Comparison of ENCODE assay signal across 8 cellular contexts in the genomic region with DNA sequence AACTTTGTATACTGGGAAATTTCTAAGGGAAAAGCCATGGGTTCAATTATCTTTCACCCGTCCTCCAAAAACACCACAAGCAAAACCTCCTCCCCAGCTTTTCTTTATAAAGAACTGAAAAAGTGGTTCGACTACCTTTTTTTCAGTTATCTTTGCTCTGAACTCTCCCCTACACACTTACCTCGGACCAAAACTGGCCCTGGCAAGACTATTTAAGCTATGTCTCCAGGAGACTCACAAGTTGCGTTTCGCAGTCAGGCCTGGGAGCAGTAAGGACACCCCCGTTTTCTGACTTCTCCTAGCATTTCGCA. TPM values are rescaled to one million over a fixed set of nuclear protein-coding genes. Genes with fewer than 3 reads are reported as not detected.
A peak's percentile ranks its signal among the peaks of the same experiment; 100 is the strongest.
DNase-seq lines count a peak whose midpoint lies in the region; ATAC-seq and TF ChIP-seq lines count a peak whose summit lies in the region.

No MANE protein-coding gene starts in this region.

- peaks cover 2% of the 10 kb centered on the region for H3K36me3 Mint-ChIP-seq in osteocyte (ENCODE audit: unreplicated experiment)

- H3K4me1 Mint-ChIP-seq in osteocyte (ENCODE audit: unreplicated experiment): peaks cover 42% of the 10 kb centered on the region

- H3K9me3 ChIP-seq in endocrine pancreas (ENCODE audit: control insufficient read depth, low read length): no peaks in the 10 kb centered on the region

- H3K36me3 ChIP-seq in endocrine pancreas (ENCODE audit: control insufficient read depth, insufficient read depth, low read length): no peaks in the 10 kb centered on the region

- H3K4me3 Mint-ChIP-seq in osteocyte (ENCODE audit: unreplicated experiment): peak overlapping the region; percentile 99

- DNase-seq in NB4 (ENCODE audit: low read depth): no peak
- DNase-seq in osteocyte (ENCODE audit: extremely low spot score, unreplicated experiment): no peak
- DNase-seq in HEK293T (ENCODE audit: extremely low spot score): no peak
- no peak for DNase-seq in NCI-H510A treated with DMSO at 0.1 percent for 48 hours (lab: John Stamatoyannopoulos, UW)

- no peaks in the 10 kb centered on the region for H3K27me3 Mint-ChIP-seq in osteocyte (ENCODE audit: unreplicated experiment)

- H3K27me3 ChIP-seq in endocrine pancreas (ENCODE audit: control insufficient read depth, insufficient read depth, low read length): no peaks in the 10 kb centered on the region

- H3K27ac Mint-ChIP-seq in osteocyte (ENCODE audit: unreplicated experiment): peak overlapping the region; percentile 98

- no peak for TF ChIP-seq CTCF in NB4 (IDR thresholded peaks at IDR 0.05; ENCODE audit: low read depth, low read length)
- no peak for TF ChIP-seq CTCF in osteocyte (IDR thresholded peaks at IDR 0.05)

- ATAC-seq in GM19324 (IDR thresholded peaks at IDR 0.05; ENCODE audit: low FRiP score, unreplicated experiment) (peak; percentile 12), GM21717 (IDR thresholded peaks at IDR 0.05; ENCODE audit: unreplicated experiment) (no peak), GM18502 (IDR thresholded peaks at IDR 0.05; ENCODE audit: poor library complexity, unreplicated experiment) (no peak)

- peak overlapping the region; percentile 94 for H3K9ac ChIP-seq in endocrine pancreas (ENCODE audit: control insufficient read depth, insufficient read depth, low read length)

- POLR2A ChIA-PET in HEK293T (lab: Yijun Ruan, JAX): no interaction called here

- peaks cover 25% of the 10 kb centered on the region for H3K4me1 ChIP-seq in endocrine pancreas (ENCODE audit: control insufficient read depth, insufficient read depth, low read length)

- H3K4me3 ChIP-seq in NB4 (ENCODE audit: low read depth, low read length) (peak overlapping the region; percentile 79), endocrine pancreas (ENCODE audit: control insufficient read depth, insufficient read depth, low read length) (peak overlapping the region; percentile 94)

- no peak for TF ChIP-seq POLR2A in NB4 (IDR thresholded peaks at IDR 0.05; ENCODE audit: extremely low read depth, insufficient read length)

- no peaks in the 10 kb centered on the region for H3K9me3 Mint-ChIP-seq in osteocyte (ENCODE audit: unreplicated experiment)

- CTCF ChIA-PET in HEK293T (lab: Yijun Ruan, JAX): no interaction called here

TF ChIP-seq in HEK293T, 16 proteins besides CTCF, POLR2A, EP300 and RAD21:
- TF ChIP-seq TARDBP (IDR thresholded peaks at IDR 0.05) (no peak), LEF1 (IDR thresholded peaks at IDR 0.05; ENCODE audit: borderline replicate concordance) (no peak), HDGF (IDR thresholded peaks at IDR 0.05; ENCODE audit: borderline replicate concordance) (no peak), NFRKB (IDR thresholded peaks at IDR 0.05) (no peak), BHLHE40 (IDR thresholded peaks at IDR 0.05; ENCODE audit: borderline replicate concordance) (no peak), SUZ12 (IDR thresholded peaks at IDR 0.05) (no peak), SP1 (IDR thresholded peaks at IDR 0.05) (no peak), CTBP1 (IDR thresholded peaks at IDR 0.05; ENCODE audit: borderline replicate concordance) (no peak), L3MBTL2 (conservative IDR thresholded peaks at IDR 0.05) (no peak), FOXA1 (IDR thresholded peaks at IDR 0.05) (no peak), FOXK2 (IDR thresholded peaks at IDR 0.05) (no peak), ELF4 (IDR thresholded peaks at IDR 0.05) (no peak), FOXM1 (IDR thresholded peaks at IDR 0.05; ENCODE audit: borderline replicate concordance) (no peak), ZNF384 (IDR thresholded peaks at IDR 0.05) (no peak), ARNT (IDR thresholded peaks at IDR 0.05) (no peak)
- TF ChIP-seq, protein P1, sequence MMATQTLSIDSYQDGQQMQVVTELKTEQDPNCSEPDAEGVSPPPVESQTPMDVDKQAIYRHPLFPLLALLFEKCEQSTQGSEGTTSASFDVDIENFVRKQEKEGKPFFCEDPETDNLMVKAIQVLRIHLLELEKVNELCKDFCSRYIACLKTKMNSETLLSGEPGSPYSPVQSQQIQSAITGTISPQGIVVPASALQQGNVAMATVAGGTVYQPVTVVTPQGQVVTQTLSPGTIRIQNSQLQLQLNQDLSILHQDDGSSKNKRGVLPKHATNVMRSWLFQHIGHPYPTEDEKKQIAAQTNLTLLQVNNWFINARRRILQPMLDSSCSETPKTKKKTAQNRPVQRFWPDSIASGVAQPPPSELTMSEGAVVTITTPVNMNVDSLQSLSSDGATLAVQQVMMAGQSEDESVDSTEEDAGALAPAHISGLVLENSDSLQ (IDR thresholded peaks at IDR 0.05): no peak

RNA-seq across cellular contexts. Expression of a gene that starts 0.6 kb away (rescaled TPM):
- total RNA-seq in osteocyte: 68.2 and 69.1 TPM in 2 replicates

RNA-seq across cellular contexts. Expression of a gene that starts 15.3 kb away (rescaled TPM):
- total RNA-seq in osteocyte: 23.7 and 26.4 TPM in 2 replicates
